In the genomic region with DNA sequence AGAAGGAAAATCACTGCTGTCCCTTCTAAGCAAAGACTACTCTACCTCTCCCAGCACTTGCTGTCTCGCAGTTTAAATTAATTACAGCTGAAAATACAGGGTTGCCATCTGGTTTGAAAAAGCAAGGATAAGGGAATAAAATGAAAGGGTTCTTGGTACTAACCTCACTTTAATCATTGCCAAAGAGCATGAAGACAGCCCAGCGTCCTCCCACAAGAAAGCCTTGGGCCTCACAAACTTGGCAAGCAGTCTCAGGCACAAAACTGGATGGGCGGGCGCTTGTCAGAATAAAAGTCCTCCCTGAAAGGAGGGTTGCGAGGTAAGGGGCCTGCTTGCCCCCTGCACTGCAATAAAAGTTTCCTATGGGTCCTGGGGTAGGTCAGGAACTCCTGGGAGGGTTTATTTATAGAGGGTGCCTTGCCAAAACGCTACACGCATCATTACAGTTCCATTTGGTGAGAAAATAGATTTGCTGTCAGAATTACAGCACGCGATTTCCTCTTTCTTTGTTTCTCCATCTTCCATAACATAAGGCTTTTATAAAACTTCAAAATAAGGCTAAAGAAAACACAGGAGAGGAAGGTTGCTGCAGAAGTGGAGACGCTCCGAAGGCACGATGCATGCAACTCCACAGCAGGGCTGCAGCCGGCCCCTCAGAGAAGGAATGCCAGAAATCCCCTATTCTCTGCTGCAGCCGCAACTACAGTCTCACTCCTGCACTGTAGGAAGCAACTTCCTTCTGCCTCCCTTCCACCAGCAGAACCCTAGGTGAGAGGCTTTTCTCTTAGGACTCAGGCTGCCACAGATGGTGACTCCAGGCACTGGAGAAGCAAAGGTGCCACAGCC, we compare ENCODE assay signal across 8 cellular contexts.
DNase-seq lines count a peak whose midpoint lies in the region; ATAC-seq and TF ChIP-seq lines count a peak whose summit lies in the region.

No MANE protein-coding gene starts in this region.

- intact Hi-C loops in Right ventricle myocardium inferior (cut with DNase I), result no loop called here

- H3K9me3 ChIP-seq in HUES6 (ENCODE audit: control insufficient read depth, insufficient read depth, low read depth, low read length), result no peaks in the 10 kb centered on the region

- H3K27ac Mint-ChIP-seq in activated naive CD8-positive, alpha-beta T cell treated with anti-CD3 and anti-CD28 coated beads for 36 hours, result peak overlapping the region; percentile 30
- peak overlapping the region; percentile 96 for H3K27ac Mint-ChIP-seq in osteocyte (ENCODE audit: unreplicated experiment)

- H3K4me3 ChIP-seq in HUES6 (ENCODE audit: low read depth, low read length), result peak overlapping the region; percentile 52

- H3K27ac ChIP-seq in HUES6 (ENCODE audit: low read depth, low read length), result no peak overlapping the region

- H3K27me3 Mint-ChIP-seq in activated naive CD8-positive, alpha-beta T cell treated with anti-CD3 and anti-CD28 coated beads for 36 hours, result no peaks in the 10 kb centered on the region
- no peaks in the 10 kb centered on the region for H3K27me3 Mint-ChIP-seq in osteocyte (ENCODE audit: unreplicated experiment)

- H3K36me3 Mint-ChIP-seq in activated naive CD8-positive, alpha-beta T cell treated with anti-CD3 and anti-CD28 coated beads for 36 hours, result peaks cover 18% of the 10 kb centered on the region
- peaks cover 22% of the 10 kb centered on the region for H3K36me3 Mint-ChIP-seq in osteocyte (ENCODE audit: unreplicated experiment)

- H3K4me1 ChIP-seq in HUES6 (ENCODE audit: control insufficient read depth, insufficient read depth, low read length), result peaks cover 26% of the 10 kb centered on the region

- peak overlapping the region; percentile 57 for H3K4me3 Mint-ChIP-seq in activated naive CD8-positive, alpha-beta T cell treated with anti-CD3 and anti-CD28 coated beads for 36 hours
- H3K4me3 Mint-ChIP-seq in osteocyte (ENCODE audit: unreplicated experiment), result peak overlapping the region; percentile 76

- H3K27me3 ChIP-seq in HUES6 (ENCODE audit: control insufficient read depth, insufficient read depth, low read length), result no peaks in the 10 kb centered on the region

- H3K36me3 ChIP-seq in HUES6 (ENCODE audit: control insufficient read depth, insufficient read depth, low read length), result 0 out of 2 replicates have a peak, but pooled peaks cover 2% of the 10 kb centered on the region

- DNase-seq in GM04504 (ENCODE audit: low read depth) (peak; percentile 71), Right ventricle myocardium inferior (ENCODE audit: missing footprints) (peak; percentile 74), osteocyte (ENCODE audit: extremely low spot score, unreplicated experiment) (no peak), mesenteric fat pad (ENCODE audit: low spot score) (no peak), NCI-H2196 (lab: John Stamatoyannopoulos, UW; ENCODE audit: unreplicated experiment) (no peak)
- DNase-seq in activated naive CD8-positive, alpha-beta T cell treated with anti-CD3 and anti-CD28 coated beads for 36 hours, result no peak

- no peak overlapping the region for H3K9ac ChIP-seq in HUES6 (ENCODE audit: low read length)

- TF ChIP-seq CTCF in osteocyte (IDR thresholded peaks at IDR 0.05), result no peak

- peaks cover 50% of the 10 kb centered on the region for H3K4me1 Mint-ChIP-seq in activated naive CD8-positive, alpha-beta T cell treated with anti-CD3 and anti-CD28 coated beads for 36 hours
- H3K4me1 Mint-ChIP-seq in osteocyte (ENCODE audit: unreplicated experiment), result peaks cover 93% of the 10 kb centered on the region

- ATAC-seq in Right ventricle myocardium inferior (peak; percentile 85), GM18867 (IDR thresholded peaks at IDR 0.05; ENCODE audit: unreplicated experiment) (no peak)

- H3K9me3 Mint-ChIP-seq in activated naive CD8-positive, alpha-beta T cell treated with anti-CD3 and anti-CD28 coated beads for 36 hours, result no peaks in the 10 kb centered on the region
- peaks cover 5% of the 10 kb centered on the region for H3K9me3 Mint-ChIP-seq in osteocyte (ENCODE audit: unreplicated experiment)

Comparison
In these comparisons a context has a peak if more than half of its experiments do, and no peak if none do; other contexts are left out.
1. DNase-seq: peak in GM04504 (single experiment) and Right ventricle myocardium inferior (single experiment); none in activated naive CD8-positive, alpha-beta T cell treated with anti-CD3 and anti-CD28 coated beads for 36 hours (single experiment), osteocyte (single experiment), mesenteric fat pad (single experiment) and NCI-H2196 (single experiment).